In the genomic region with DNA sequence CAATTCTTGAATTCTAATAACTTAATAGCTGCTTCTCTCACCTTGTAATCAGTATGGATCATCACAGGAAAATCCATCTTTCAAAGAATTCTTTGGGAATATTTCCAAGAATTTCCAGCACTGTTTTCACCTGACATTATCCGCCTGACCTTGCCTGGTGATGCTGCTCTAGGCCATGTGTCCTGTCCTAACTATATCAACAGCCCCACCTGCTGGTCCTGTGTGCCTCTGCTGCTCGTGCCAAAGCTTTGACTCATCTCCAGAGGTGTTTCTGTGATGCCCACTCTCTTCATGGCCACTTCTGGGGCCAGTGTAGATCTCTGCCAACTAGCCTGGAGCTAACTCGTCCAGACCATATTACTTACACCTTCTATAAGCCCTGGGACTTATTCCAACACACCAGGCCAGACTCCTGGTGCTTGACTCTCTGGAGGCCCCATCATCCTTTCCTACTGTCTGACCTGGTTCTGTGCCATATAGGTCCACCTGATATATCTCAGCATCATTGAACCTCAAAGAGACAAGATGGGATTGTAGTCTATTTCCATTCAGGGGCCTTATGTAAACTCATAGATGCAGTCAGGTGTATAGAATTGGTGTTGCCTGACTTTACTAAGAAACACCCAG, we compare ENCODE assay signal across 8 cellular contexts.
DNase-seq lines count a peak whose midpoint lies in the region; ATAC-seq, FAIRE-seq and TF ChIP-seq lines count a peak whose summit lies in the region.

No MANE protein-coding gene starts in this region.

- peak; percentile 41 for DNase-seq in NCI-H2029 (lab: John Stamatoyannopoulos, UW)
- peak; percentile 7 to 35 (median 14) for DNase-seq in activated CD4-positive, CD25-positive, alpha-beta regulatory T cell (lab: John Stamatoyannopoulos, UW)
- DNase-seq in bronchial epithelial cell (ENCODE audit: low read depth), result peak; percentile 71
- DNase-seq in left colon, result peak; percentile 47 to 75
- peak; percentile 30 for DNase-seq in stimulated activated CD8-positive, alpha-beta memory T cell treated with anti-CD3 and anti-CD28 coated beads, Interleukin-12 subunit alpha, Interleukin-12 subunit beta, amount 100 ng/mL, for 1 hour (ENCODE audit: low read depth)

- H3K36me3 ChIP-seq in bronchial epithelial cell (ENCODE audit: control insufficient read depth, insufficient read depth, low read length), result no peaks in the 10 kb centered on the region

- no peak overlapping the region for H3K4me3 ChIP-seq in bronchial epithelial cell (ENCODE audit: low read depth, low read length)

- no peak for FAIRE-seq in bronchial epithelial cell (lab: Jason Lieb, UNC)

- ATAC-seq in HG02623 (IDR thresholded peaks at IDR 0.05; ENCODE audit: unreplicated experiment) (peak; percentile 73), left colon (peak; percentile 87), HG03571 (IDR thresholded peaks at IDR 0.05; ENCODE audit: unreplicated experiment) (no peak)

- TF ChIP-seq CTCF in GM12873 (IDR thresholded peaks at IDR 0.05; ENCODE audit: insufficient read depth, low read depth, low read length, missing control alignments) (peak; percentile 94), bronchial epithelial cell (IDR thresholded peaks at IDR 0.05; ENCODE audit: insufficient read depth, low read length, severe bottlenecking) (peak; percentile 84)

- intact Hi-C loops in left colon (cut with DNase I, micrococcal nuclease), result no loop called here

- no peaks in the 10 kb centered on the region for H3K27me3 ChIP-seq in bronchial epithelial cell (ENCODE audit: control insufficient read depth, insufficient read depth, low read length)

Comparison
In these comparisons a context has a peak if more than half of its experiments do, and no peak if none do; other contexts are left out.
1. DNase-seq: peak in every context shown above with its lines; median percentile 71 in bronchial epithelial cell; 61 in left colon; 41 in NCI-H2029; 30 in stimulated activated CD8-positive, alpha-beta memory T cell treated with anti-CD3 and anti-CD28 coated beads, Interleukin-12 subunit alpha, Interleukin-12 subunit beta, amount 100 ng/mL, for 1 hour; 14 in activated CD4-positive, CD25-positive, alpha-beta regulatory T cell.